31 cellular contexts compared by ENCODE assay signal in the genomic region with DNA sequence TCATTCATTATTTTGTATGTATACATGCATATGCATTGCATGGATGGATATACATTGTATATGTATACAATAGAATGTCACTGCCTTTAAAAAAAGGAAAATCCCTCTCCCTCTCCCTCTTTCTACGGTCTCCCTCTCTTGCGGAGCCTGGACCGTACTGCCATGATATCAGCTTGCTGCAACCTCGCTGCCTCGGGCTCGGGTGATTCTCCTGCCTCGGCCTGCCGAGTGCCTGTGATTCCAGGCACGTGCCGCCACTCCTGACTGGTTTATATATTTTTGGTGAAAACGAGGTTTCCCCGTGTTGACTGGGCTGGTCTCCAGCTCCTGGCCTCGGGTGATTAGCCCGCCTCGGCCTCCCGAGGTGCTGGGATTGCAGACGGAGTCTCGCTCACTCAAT.
"Had no signal": no experiment of that assay in that cellular context is flagged by ENCODE, and none has a peak within 500 bp of the region (broad histone marks: within the 10 kb centered on the region; RNA-seq: fewer than 3 reads in every experiment).

No MANE protein-coding gene starts in this region.

- H3K9me3 ChIP-seq: neutrophil, pancreas, psoas muscle, right lobe of liver, sigmoid colon, suprapubic skin, testis, transverse colon, upper lobe of left lung, vagina had no signal

- H3K27me3 ChIP-seq: neutrophil, pancreas, right lobe of liver, sigmoid colon, suprapubic skin, testis, tibial artery, transverse colon, upper lobe of left lung, vagina had no signal

- FAIRE-seq: pancreas, small intestine, urothelium cell line had no signal

- ATAC-seq: naive thymus-derived CD8-positive, alpha-beta T cell; natural killer cell treated with Interleukin-12 subunit alpha and Interleukin-12 subunit beta and Interleukin-15 and Interleukin-18, amount 100 ng/mL, for 72 hours; pancreas; psoas muscle; right cardiac atrium; right lobe of liver; stimulated activated memory B cell treated with anti-CD40 and anti-IgM and Interleukin-4, amounts not matched to agents 10 μg/mL and 1 μg/mL and 100 μg/mL, for 72 hours; stimulated activated naive CD8-positive, alpha-beta T cell treated with anti-CD3 and anti-CD28 coated beads, Interleukin-15, amount 100 ng/mL, for 72 hours; stimulated activated naive CD8-positive, alpha-beta T cell treated with anti-CD3 and anti-CD28 coated beads, Interleukin-15, Interleukin-2, amounts not matched to agents 100 U/mL and 50 U/mL, for 24 hours had no signal

- H3K9me3 Mint-ChIP-seq: stimulated activated memory B cell treated with anti-CD40 and anti-IgM and Interleukin-4, amounts not matched to agents 10 μg/mL and 1 μg/mL and 100 μg/mL, for 72 hours; stimulated activated naive CD8-positive, alpha-beta T cell treated with anti-CD3 and anti-CD28 coated beads, Interleukin-15, amount 100 ng/mL, for 72 hours had no signal

- H3K36me3 ChIP-seq: pancreas, right lobe of liver, sigmoid colon, suprapubic skin, tibial artery, transverse colon, upper lobe of left lung, vagina had no signal

- H3K27me3 Mint-ChIP-seq: naive B cell; naive thymus-derived CD8-positive, alpha-beta T cell; natural killer cell treated with Interleukin-12 subunit alpha and Interleukin-12 subunit beta and Interleukin-15 and Interleukin-18, amount 100 ng/mL, for 72 hours; progenitor cell of endocrine pancreas; stimulated activated memory B cell treated with anti-CD40 and anti-IgM and Interleukin-4, amounts not matched to agents 10 μg/mL and 1 μg/mL and 100 μg/mL, for 72 hours; stimulated activated naive CD8-positive, alpha-beta T cell treated with anti-CD3 and anti-CD28 coated beads, Interleukin-15, amount 100 ng/mL, for 72 hours had no signal

- H3K27ac ChIP-seq: pancreas, psoas muscle, right lobe of liver, sigmoid colon, suprapubic skin, testis, tibial artery, transverse colon, upper lobe of left lung, vagina had no signal

- H3K27ac Mint-ChIP-seq: natural killer cell treated with Interleukin-12 subunit alpha and Interleukin-12 subunit beta and Interleukin-15 and Interleukin-18, amount 100 ng/mL, for 72 hours; nephron progenitor cell; progenitor cell of endocrine pancreas; stimulated activated memory B cell treated with anti-CD40 and anti-IgM and Interleukin-4, amounts not matched to agents 10 μg/mL and 1 μg/mL and 100 μg/mL, for 72 hours had no signal

- DNase-seq: naive B cell; naive thymus-derived CD8-positive, alpha-beta T cell; nephron progenitor cell; nucleus accumbens; psoas muscle; right cardiac atrium; right lobe of liver; sigmoid colon; small intestine; stimulated activated CD4-positive, alpha-beta T cell treated with anti-CD3 and anti-CD28 coated beads, Interleukin-12 subunit alpha, Interleukin-12 subunit beta, amount 100 ng/mL, for 4 hours; stimulated activated CD4-positive, alpha-beta T cell treated with anti-CD3 and anti-CD28 coated beads, Interleukin-1b, Interleukin-23, amount 100 ng/mL, for 48 hours; stimulated activated CD4-positive, alpha-beta T cell treated with anti-CD3 and anti-CD28 coated beads, Interleukin-4, amount 100 ng/mL, for 1 hour; stimulated activated CD4-positive, alpha-beta T cell treated with anti-CD3 and anti-CD28 coated beads, Interleukin-4, amount 100 ng/mL, for 4 hours; stimulated activated CD8-positive, alpha-beta memory T cell treated with anti-CD3 and anti-CD28 coated beads, Interleukin-4, amount 100 ng/mL, for 48 hours; stimulated activated naive CD4-positive, alpha-beta T cell; stimulated activated naive CD8-positive, alpha-beta T cell treated with anti-CD3 and anti-CD28 coated beads, Interleukin-15, amount 100 ng/mL, for 72 hours; stimulated activated naive CD8-positive, alpha-beta T cell treated with anti-CD3 and anti-CD28 coated beads, Interleukin-15, Interleukin-2, amounts not matched to agents 100 U/mL and 50 U/mL, for 24 hours; substantia nigra; testis; tibial artery; transverse colon had no signal

- H3K36me3 Mint-ChIP-seq: natural killer cell treated with Interleukin-12 subunit alpha and Interleukin-12 subunit beta and Interleukin-15 and Interleukin-18, amount 100 ng/mL, for 72 hours had no signal

- H3K4me3 Mint-ChIP-seq: naive B cell; natural killer cell treated with Interleukin-12 subunit alpha and Interleukin-12 subunit beta and Interleukin-15 and Interleukin-18, amount 100 ng/mL, for 72 hours; nephron progenitor cell; neural crest cell; stimulated activated memory B cell treated with anti-CD40 and anti-IgM and Interleukin-4, amounts not matched to agents 10 μg/mL and 1 μg/mL and 100 μg/mL, for 72 hours; stimulated activated naive CD8-positive, alpha-beta T cell treated with anti-CD3 and anti-CD28 coated beads, Interleukin-15, amount 100 ng/mL, for 72 hours had no signal

- H3K4me3 ChIP-seq: pancreas, psoas muscle, right lobe of liver, sigmoid colon, suprapubic skin, testis, tibial artery, transverse colon, upper lobe of left lung, vagina had no signal

- H3K4me1 ChIP-seq: right lobe of liver, testis, tibial artery, transverse colon, vagina had no signal
